Comparison of ENCODE assay signal across 9 cellular contexts in the genomic region with DNA sequence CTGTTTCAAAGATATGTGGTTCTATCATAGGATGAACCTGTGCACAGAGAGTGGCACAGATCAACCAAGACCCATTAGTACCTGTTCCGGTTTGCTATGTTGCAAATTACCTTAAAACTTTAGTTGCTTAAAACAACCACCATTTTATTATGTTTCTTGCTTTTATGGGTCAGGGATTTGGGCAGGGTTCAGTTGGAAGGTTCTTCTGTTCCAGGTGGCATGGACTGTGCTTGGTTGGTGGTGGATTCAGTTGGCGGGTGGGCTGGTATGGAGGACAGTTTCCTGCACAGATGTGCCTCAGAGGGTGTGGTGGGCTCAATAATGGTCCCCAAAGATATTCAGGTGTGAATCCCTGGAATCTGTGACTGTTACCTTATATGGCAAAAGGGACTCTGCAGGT.
"Had no signal": no experiment of that assay in that cellular context is flagged by ENCODE, and none has a peak within 500 bp of the region (broad histone marks: within the 10 kb centered on the region; RNA-seq: fewer than 3 reads in every experiment).

No MANE protein-coding gene starts in this region.

- H3K4me3 ChIP-seq: HAP-1, K562 had no signal

- H3K9me3 ChIP-seq: HAP-1 had no signal

- H3K4me3 Mint-ChIP-seq: HFFc6 had no signal

- H3K27ac ChIP-seq: HL-60 had no signal

- FAIRE-seq: K562 had no signal

- H3K27ac Mint-ChIP-seq: HFFc6 had no signal

- ATAC-seq: HCT116, K562 had no signal

- H3K4me1 ChIP-seq: HAP-1 had no signal

- DNase-seq: GOT3, H7, HFFc6, IMR-90, KG1 had no signal

- H3K36me3 ChIP-seq: HAP-1 had no signal
